In the genomic region with DNA sequence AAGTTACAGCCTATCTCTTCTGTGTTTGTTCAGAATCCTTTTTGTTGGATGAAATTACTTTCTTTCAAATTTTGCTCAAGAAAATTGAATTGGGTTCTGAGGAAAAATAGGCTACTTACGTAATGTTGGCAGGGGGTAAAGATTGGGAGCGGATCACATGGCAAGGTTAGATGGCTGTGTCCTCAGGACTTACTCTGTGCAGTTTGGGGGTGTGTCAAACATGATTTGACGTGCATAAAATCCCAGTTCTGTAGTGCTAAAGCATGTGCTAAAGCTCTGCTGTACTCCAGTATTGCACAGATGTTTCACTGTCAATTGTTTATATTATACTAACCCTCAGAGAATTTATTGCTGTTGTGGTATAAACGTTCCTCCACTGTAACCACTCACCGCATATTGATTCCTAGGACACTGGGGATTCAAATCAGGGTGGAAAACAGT, we compare ENCODE assay signal across 10 cellular contexts. TPM values are rescaled to one million over a fixed set of nuclear protein-coding genes. Genes with fewer than 3 reads are reported as not detected.
DNase-seq lines count a peak whose midpoint lies in the region; ATAC-seq and TF ChIP-seq lines count a peak whose summit lies in the region.
"Had no signal": no experiment of that assay in that cellular context is flagged by ENCODE, and none has a peak within 500 bp of the region (broad histone marks: within the 10 kb centered on the region; RNA-seq: fewer than 3 reads in every experiment).

No MANE protein-coding gene starts in this region.

- H3K4me1 ChIP-seq in CD8-positive, alpha-beta memory T cell (ENCODE audit: insufficient read depth, low read length): peaks cover 25% of the 10 kb centered on the region
- H3K4me1 ChIP-seq in RWPE2 (ENCODE audit: insufficient read depth, poor library complexity, severe bottlenecking): peaks cover 43% of the 10 kb centered on the region

- no peaks in the 10 kb centered on the region for H3K9me3 Mint-ChIP-seq in CD8-positive, alpha-beta memory T cell
- H3K9me3 Mint-ChIP-seq in osteocyte (ENCODE audit: unreplicated experiment): no peaks in the 10 kb centered on the region

- peaks cover 13% of the 10 kb centered on the region for H3K27me3 ChIP-seq in CD8-positive, alpha-beta memory T cell (ENCODE audit: insufficient read depth, low read length, poor library complexity, severe bottlenecking)
- H3K27me3 ChIP-seq in RWPE2 (ENCODE audit: insufficient read depth, poor library complexity, severe bottlenecking): no peaks in the 10 kb centered on the region

- peaks cover 65 to 94% (median 89%) of the 10 kb centered on the region in 3 donors for H3K4me1 Mint-ChIP-seq in CD8-positive, alpha-beta memory T cell
- peaks cover 75% of the 10 kb centered on the region for H3K4me1 Mint-ChIP-seq in osteocyte (ENCODE audit: unreplicated experiment)

- H3K4me3 ChIP-seq in CD8-positive, alpha-beta memory T cell (ENCODE audit: low read length): no peak overlapping the region
- H3K4me3 ChIP-seq in RWPE2 (ENCODE audit: severe bottlenecking): peak overlapping the region; percentile 64

- no peak for ATAC-seq in RWPE2 (ENCODE audit: low read depth)
- ATAC-seq in GM18502 (IDR thresholded peaks at IDR 0.05; ENCODE audit: poor library complexity, unreplicated experiment): no peak

- TF ChIP-seq CTCF in RWPE2 (IDR thresholded peaks at IDR 0.05; ENCODE audit: poor library complexity, severe bottlenecking) (no peak), osteocyte (IDR thresholded peaks at IDR 0.05) (no peak)

- CTCF ChIA-PET in CD8-positive, alpha-beta memory T cell (lab: Charles Lee): interaction anchor here (3.7 to 11.7 kb wide), 2 partner anchors 11 to 29 kb away, joined by 25 to 115 read pairs; no protein-coding TSS in a partner anchor

- no peak overlapping the region for H3K27ac ChIP-seq in CD8-positive, alpha-beta memory T cell (ENCODE audit: low read depth, low read length)
- peak overlapping the region; percentile 99 for H3K27ac ChIP-seq in RWPE2 (ENCODE audit: poor library complexity, severe bottlenecking)

- no peaks in the 10 kb centered on the region for H3K9me3 ChIP-seq in CD8-positive, alpha-beta memory T cell (ENCODE audit: low read length)
- no peaks in the 10 kb centered on the region for H3K9me3 ChIP-seq in RWPE2 (ENCODE audit: severe bottlenecking)

- H3K36me3 Mint-ChIP-seq in CD8-positive, alpha-beta memory T cell: peaks cover 0 to 28% (median 0%) of the 10 kb centered on the region in 3 donors
- H3K36me3 Mint-ChIP-seq in osteocyte (ENCODE audit: unreplicated experiment): peaks cover 20% of the 10 kb centered on the region

- H3K27ac Mint-ChIP-seq in CD8-positive, alpha-beta memory T cell: peak overlapping the region in 5 of 8 donors; percentile 13 to 79 (median 28)
- peak overlapping the region; percentile 97 for H3K27ac Mint-ChIP-seq in osteocyte (ENCODE audit: unreplicated experiment)

- POLR2A ChIA-PET in CD8-positive, alpha-beta memory T cell (lab: Charles Lee): interaction anchor here (0.6 kb wide), 1 partner anchor 493 kb away, joined by 16 read pairs; no protein-coding TSS in a partner anchor

- no peaks in the 10 kb centered on the region for H3K36me3 ChIP-seq in CD8-positive, alpha-beta memory T cell (ENCODE audit: insufficient read depth, low read length)
- peaks cover 41% of the 10 kb centered on the region for H3K36me3 ChIP-seq in RWPE2 (ENCODE audit: low read depth)

- H3K27me3 Mint-ChIP-seq in CD8-positive, alpha-beta memory T cell: peaks cover 30 to 37% of the 10 kb centered on the region in 2 donors
- no peaks in the 10 kb centered on the region for H3K27me3 Mint-ChIP-seq in osteocyte (ENCODE audit: unreplicated experiment)

- H3K4me3 Mint-ChIP-seq in CD8-positive, alpha-beta memory T cell: peak overlapping the region; percentile 29 to 97 (median 95)
- H3K4me3 Mint-ChIP-seq in osteocyte (ENCODE audit: unreplicated experiment): peak overlapping the region; percentile 100

- no peak for DNase-seq in CD8-positive, alpha-beta memory T cell
- no peak for DNase-seq in RWPE2 (ENCODE audit: low spot score)
- peak; percentile 32 for DNase-seq in epidermal melanocyte (ENCODE audit: insufficient read length, low spot score)
- DNase-seq in osteocyte (ENCODE audit: extremely low spot score, unreplicated experiment): no peak
- DNase-seq in stimulated activated CD4-positive, alpha-beta T cell treated with anti-CD3 and anti-CD28 coated beads, Interleukin-4, amount 100 ng/mL, for 4 hours: no peak
- DNase-seq in NCI-H128 (lab: John Stamatoyannopoulos, UW; ENCODE audit: unreplicated experiment): no peak
- no peak for DNase-seq in stimulated activated CD4-positive, alpha-beta T cell treated with anti-CD3 and anti-CD28 coated beads, Interleukin-12 subunit alpha, Interleukin-12 subunit beta, amount 100 ng/mL, for 4 hours
- DNase-seq: NCI-H226, substantia nigra had no signal

RNA-seq across cellular contexts. Expression of gene NT5E, which starts 2.6 kb away (rescaled TPM):
- 10 to 100 TPM; 14.8 to 15.4 TPM for total RNA-seq in CD8-positive, alpha-beta memory T cell
- 32.7 TPM for polyA plus RNA-seq in CD8-positive, alpha-beta memory T cell
- 193 and 197 TPM in 2 replicates for total RNA-seq in osteocyte

Comparison
In these comparisons a context has a peak if more than half of its experiments do, and no peak if none do; other contexts are left out.
1. RNA of gene NT5E, which starts 2.6 kb away (total RNA-seq): 193 to 197 TPM in osteocyte; 14.8 to 15.4 TPM in CD8-positive, alpha-beta memory T cell; every median in the first group is over 10 times any median in the second.